20 cellular contexts compared by ENCODE assay signal in the genomic region with DNA sequence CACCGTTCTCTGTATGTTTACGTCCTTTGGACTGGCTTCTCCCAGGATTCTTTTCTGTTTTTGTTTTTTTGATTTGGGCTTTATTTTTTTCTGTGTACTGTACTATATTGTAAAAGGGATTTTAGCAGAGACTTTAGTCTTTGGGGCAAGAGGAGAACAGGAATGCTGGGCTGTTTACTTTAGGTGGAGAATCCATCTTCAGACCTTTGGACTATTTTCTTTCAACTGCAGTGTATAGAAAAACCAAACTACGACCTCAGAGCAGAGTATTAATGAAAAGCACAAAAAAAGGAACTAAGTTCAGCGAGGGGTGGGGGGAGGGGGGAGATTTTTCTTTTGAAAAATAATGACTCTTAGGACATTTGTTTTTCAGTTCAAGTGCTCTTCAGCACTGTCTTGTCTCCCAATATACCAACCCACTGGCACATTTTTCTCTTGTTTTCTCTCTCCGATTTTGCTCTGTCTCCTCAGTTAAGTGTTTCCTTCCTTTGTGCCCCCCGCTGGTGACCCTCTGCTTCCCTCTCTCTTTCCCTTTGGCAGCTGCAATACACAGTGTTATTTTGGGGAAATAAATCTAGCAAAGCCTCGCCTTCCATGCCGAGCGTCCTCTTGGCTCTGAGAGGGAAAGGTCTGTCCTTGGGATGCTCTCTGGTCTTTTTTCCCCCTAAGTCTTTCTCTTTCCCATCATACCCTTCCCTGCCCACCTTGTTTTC. TPM values are rescaled to one million over a fixed set of nuclear protein-coding genes. Genes with fewer than 3 reads are reported as not detected.
DNase-seq lines count a peak whose midpoint lies in the region; ATAC-seq, FAIRE-seq and TF ChIP-seq lines count a peak whose summit lies in the region.
"Had no signal": no experiment of that assay in that cellular context is flagged by ENCODE, and none has a peak within 500 bp of the region (broad histone marks: within the 10 kb centered on the region; RNA-seq: fewer than 3 reads in every experiment).

No MANE protein-coding gene starts in this region.

- peaks cover 2% of the 10 kb centered on the region; the same call in 1 of the 2 replicates for H3K79me1 ChIP-seq in H1 (ENCODE audit: low read depth, low read length)
- no peaks in the 10 kb centered on the region for H3K79me1 ChIP-seq in mesendoderm (ENCODE audit: low read length)

- no peak overlapping the region for H4K5ac ChIP-seq in H1 (ENCODE audit: insufficient read length, low read depth, low read length)
- no peak overlapping the region for H4K5ac ChIP-seq in mesendoderm (ENCODE audit: low read length)

- H3K27ac ChIP-seq in H1 (ENCODE audit: low read depth, low read length): no peak overlapping the region
- no peak overlapping the region for H3K27ac ChIP-seq in mesendoderm (ENCODE audit: low read depth, low read length)
- H3K27ac ChIP-seq: gastrocnemius medialis, suprapubic skin had no signal

- peaks cover 38% of the 10 kb centered on the region for H3K4me1 Mint-ChIP-seq in T-helper 2 cell treated with Interferon-gamma antibody and Interleukin-4, amounts not matched to agents 5 μg/mL and 100 μg/mL, for 36 hours (ENCODE audit: low read depth)
- peaks cover 8 to 12% of the 10 kb centered on the region in 2 donors for H3K4me1 Mint-ChIP-seq in stimulated activated naive B cell treated with anti-CD40 and anti-IgM and Interleukin-4, amounts not matched to agents 10 μg/mL and 1 μg/mL and 100 μg/mL, for 72 hours

- H3K27ac Mint-ChIP-seq in T-helper 2 cell treated with Interferon-gamma antibody and Interleukin-4, amounts not matched to agents 5 μg/mL and 100 μg/mL, for 36 hours: peak overlapping the region; percentile 14
- peak overlapping the region; percentile 33 for H3K27ac Mint-ChIP-seq in stimulated activated naive B cell treated with anti-CD40 and anti-IgM and Interleukin-4, amounts not matched to agents 10 μg/mL and 1 μg/mL and 100 μg/mL, for 72 hours
- H3K27ac Mint-ChIP-seq: activated CD8-positive, alpha-beta memory T cell treated with anti-CD3 and anti-CD28 coated beads, Interleukin-2, amount 10 ng/mL, durations not matched to agents 7 days and 5 days; activated naive CD4-positive, alpha-beta T cell treated with anti-CD3 and anti-CD28 coated beads for 36 hours had no signal

- H3K23ac ChIP-seq in H1 (ENCODE audit: insufficient read length): no peak overlapping the region
- no peak overlapping the region for H3K23ac ChIP-seq in mesendoderm (ENCODE audit: low read length)

- WGBS in H1 (ENCODE audit: extremely low coverage in 1 of 2, insufficient coverage in 1 of 2, insufficient read length in 1 of 2, insufficient replicate concordance in 2 of 2, low coverage in 1 of 2, low lambda C conversion rate in 2 of 2, missing lambda C conversion rate in 1 of 2), 2 experiments: 88% methylated on average over 9 of the region's 9 CpGs; no CpG with 5 or more reads in 1 of the 2 experiments
- no CpG with 5 or more reads among the region's 9 CpGs for WGBS in mesendoderm (ENCODE audit: extremely low coverage, insufficient coverage, low lambda C conversion rate)

- H3K56ac ChIP-seq in H1 (replicated peaks; ENCODE audit: insufficient read length, low read depth, low read length) (no peak overlapping the region), mesendoderm (ENCODE audit: low read length) (no peak overlapping the region)

- peaks cover 1 to 4% of the 10 kb centered on the region in 2 experiments for H4K20me1 ChIP-seq in H1 (replicated peaks in 1 of 2; ENCODE audit: control insufficient read depth in 1 of 2, insufficient read depth in 2 of 2, low read length in 2 of 2)

- no peak overlapping the region for H3K14ac ChIP-seq in H1 (ENCODE audit: insufficient read length)

- no peak overlapping the region for H2BK5ac ChIP-seq in H1 (ENCODE audit: low read depth, low read length)
- H2BK5ac ChIP-seq in mesendoderm (ENCODE audit: low read length): no peak overlapping the region

- TF ChIP-seq POLR2A in H1 (IDR thresholded peaks at IDR 0.05; ENCODE audit: control extremely low read depth in 1 of 2, low read depth in 2 of 2, low read length in 2 of 2): no peak

- POLR2A ChIA-PET in H1 (lab: Charles Lee; ENCODE audit: partially characterized antibody): interaction anchor here (1.0 to 1.8 kb wide), 3 partner anchors 15 to 35 kb away, joined by 3 to 4 read pairs (median 3); no protein-coding TSS in a partner anchor

- H2BK20ac ChIP-seq in H1 (ENCODE audit: low read length): no peak overlapping the region

- no peak overlapping the region for H4K91ac ChIP-seq in H1 (replicated peaks; ENCODE audit: insufficient read length, low read length)

- no peak for DNase-seq in T-helper 2 cell treated with Interferon-gamma antibody and Interleukin-4, amounts not matched to agents 5 μg/mL and 100 μg/mL, for 36 hours (ENCODE audit: low spot score)
- no peak for DNase-seq in T-helper 2 cell
- DNase-seq in NCI-H345 treated with DMSO at 0.1 percent for 48 hours (lab: John Stamatoyannopoulos, UW; ENCODE audit: unreplicated experiment): peak; percentile 47
- no peak for DNase-seq in H1 (ENCODE audit: low read depth in 1 of 2, low spot score in 2 of 2)
- DNase-seq in stimulated activated naive B cell treated with anti-CD40 and anti-IgM and Interleukin-4, amounts not matched to agents 10 μg/mL and 1 μg/mL and 100 μg/mL, for 72 hours: no peak
- DNase-seq in NCI-H510A treated with DMSO at 0.1 percent for 48 hours (lab: John Stamatoyannopoulos, UW): no peak
- DNase-seq in mesendoderm: no peak
- DNase-seq in NCI-H524 treated with DMSO at 0.1 percent for 48 hours (lab: John Stamatoyannopoulos, UW): no peak
- DNase-seq: activated CD8-positive, alpha-beta memory T cell treated with anti-CD3 and anti-CD28 coated beads, Interleukin-2, amount 10 ng/mL, durations not matched to agents 7 days and 5 days; activated naive CD4-positive, alpha-beta T cell treated with anti-CD3 and anti-CD28 coated beads for 36 hours; gastrocnemius medialis; mucosa of descending colon; NCI-H1105 treated with DMSO at 0.1 percent for 48 hours; NCI-H510A; posterior cingulate gyrus; stimulated activated CD4-positive, alpha-beta T cell treated with anti-CD3 and anti-CD28 coated beads, Interleukin-15, amount 100 ng/mL, for 24 hours; T1000 had no signal

- CTCF ChIA-PET in H1 (lab: Charles Lee; ENCODE audit: partially characterized antibody): interaction anchor here (0.9 to 4.3 kb wide), 15 partner anchors 8 to 267 kb away, joined by 3 to 30 read pairs (median 4); a partner anchor contains a TSS

- H3K4me2 ChIP-seq in H1 (ENCODE audit: insufficient read depth in 1 of 2, low read depth in 2 of 2, low read length in 2 of 2) (no peak overlapping the region), mesendoderm (ENCODE audit: low read length) (no peak overlapping the region)

- TF ChIP-seq RAD21 in H1 (IDR thresholded peaks at IDR 0.05 in 1 of 2, conservative IDR thresholded peaks at IDR 0.05 in 1 of 2; ENCODE audit: low read depth in 2 of 2, low read length in 2 of 2): peak; percentile 14 to 28; a peak in 1 of 4 replicates

- no peak overlapping the region for H2BK15ac ChIP-seq in H1 (ENCODE audit: low read length)
- H2BK15ac ChIP-seq in mesendoderm (replicated peaks; ENCODE audit: low read depth): no peak overlapping the region

- H3K79me2 ChIP-seq in H1 (ENCODE audit: control insufficient read depth in 1 of 2, insufficient read depth in 2 of 2, low read length in 2 of 2) (no peaks in the 10 kb centered on the region), mesendoderm (ENCODE audit: control insufficient read depth, insufficient read depth, low read length) (no peaks in the 10 kb centered on the region)

- no peak for TF ChIP-seq EP300 in H1 (IDR thresholded peaks at IDR 0.05; ENCODE audit: borderline replicate concordance in 1 of 2, low read depth in 2 of 2, low read length in 2 of 2)

- H3K4me3 Mint-ChIP-seq in T-helper 2 cell treated with Interferon-gamma antibody and Interleukin-4, amounts not matched to agents 5 μg/mL and 100 μg/mL, for 36 hours: no peak overlapping the region
- H3K4me3 Mint-ChIP-seq in stimulated activated naive B cell treated with anti-CD40 and anti-IgM and Interleukin-4, amounts not matched to agents 10 μg/mL and 1 μg/mL and 100 μg/mL, for 72 hours: no peak overlapping the region
- H3K4me3 Mint-ChIP-seq: activated CD8-positive, alpha-beta memory T cell treated with anti-CD3 and anti-CD28 coated beads, Interleukin-2, amount 10 ng/mL, durations not matched to agents 7 days and 5 days; activated naive CD4-positive, alpha-beta T cell treated with anti-CD3 and anti-CD28 coated beads for 36 hours had no signal

- no peak for FAIRE-seq in H1 (lab: Jason Lieb, UNC)
- FAIRE-seq: bronchial epithelial cell, HTR-8/SVneo had no signal

- H3K18ac ChIP-seq in H1 (ENCODE audit: extremely low read depth, low read length) (no peak overlapping the region), mesendoderm (ENCODE audit: low read length) (no peak overlapping the region)

- H3K9me3 Mint-ChIP-seq in T-helper 2 cell treated with Interferon-gamma antibody and Interleukin-4, amounts not matched to agents 5 μg/mL and 100 μg/mL, for 36 hours: no peaks in the 10 kb centered on the region
- no peaks in the 10 kb centered on the region for H3K9me3 Mint-ChIP-seq in stimulated activated naive B cell treated with anti-CD40 and anti-IgM and Interleukin-4, amounts not matched to agents 10 μg/mL and 1 μg/mL and 100 μg/mL, for 72 hours
- H3K9me3 Mint-ChIP-seq: activated naive CD4-positive, alpha-beta T cell treated with anti-CD3 and anti-CD28 coated beads for 36 hours had no signal

- H3K27me3 ChIP-seq in H1 (replicated peaks in 1 of 4; ENCODE audit: control insufficient read depth in 3 of 4, extremely low read depth in 1 of 4, insufficient read depth in 3 of 4, low read length in 3 of 4) (no peaks in the 10 kb centered on the region), mesendoderm (ENCODE audit: insufficient read depth, low read length, poor library complexity) (no peaks in the 10 kb centered on the region)
- H3K27me3 ChIP-seq: gastrocnemius medialis, suprapubic skin had no signal

- no peaks in the 10 kb centered on the region for H3K23me2 ChIP-seq in H1 (ENCODE audit: low read depth, low read length)

- no peak for ATAC-seq in stimulated activated naive B cell treated with anti-CD40 and anti-IgM and Interleukin-4, amounts not matched to agents 10 μg/mL and 1 μg/mL and 100 μg/mL, for 72 hours (replicated peaks)
- ATAC-seq: activated CD8-positive, alpha-beta memory T cell treated with anti-CD3 and anti-CD28 coated beads, Interleukin-2, amount 10 ng/mL, durations not matched to agents 7 days and 5 days; gastrocnemius medialis; mucosa of descending colon had no signal

- H3K27me3 Mint-ChIP-seq in T-helper 2 cell treated with Interferon-gamma antibody and Interleukin-4, amounts not matched to agents 5 μg/mL and 100 μg/mL, for 36 hours (ENCODE audit: low read depth): no peaks in the 10 kb centered on the region
- no peaks in the 10 kb centered on the region for H3K27me3 Mint-ChIP-seq in stimulated activated naive B cell treated with anti-CD40 and anti-IgM and Interleukin-4, amounts not matched to agents 10 μg/mL and 1 μg/mL and 100 μg/mL, for 72 hours
- H3K27me3 Mint-ChIP-seq: activated CD8-positive, alpha-beta memory T cell treated with anti-CD3 and anti-CD28 coated beads, Interleukin-2, amount 10 ng/mL, durations not matched to agents 7 days and 5 days had no signal

- H2AK5ac ChIP-seq in H1 (ENCODE audit: low read depth, low read length): no peak overlapping the region
- H2AK5ac ChIP-seq in mesendoderm (ENCODE audit: low read length): no peak overlapping the region

- H3K4me1 ChIP-seq in H1 (replicated peaks in 1 of 4; ENCODE audit: control insufficient read depth in 3 of 4, insufficient read depth in 4 of 4, low read length in 3 of 4) (peaks cover 0 to 1% (median 0%) of the 10 kb centered on the region in 4 experiments; a peak in 3 of 7 replicates), mesendoderm (ENCODE audit: control insufficient read depth, low read depth, low read length) (no peaks in the 10 kb centered on the region)
- H3K4me1 ChIP-seq: suprapubic skin had no signal

- H2BK120ac ChIP-seq in H1 (replicated peaks; ENCODE audit: low read depth, low read length): no peak overlapping the region
- H2BK120ac ChIP-seq in mesendoderm (ENCODE audit: low read depth, low read length): no peak overlapping the region

- H4K8ac ChIP-seq in H1 (ENCODE audit: extremely low read depth, insufficient read depth, low read length) (no peak overlapping the region), mesendoderm (ENCODE audit: low read depth, low read length) (no peak overlapping the region)

- H2AFZ ChIP-seq in H1 (ENCODE audit: low read length): no peak overlapping the region

- peaks cover 31% of the 10 kb centered on the region for H3K36me3 Mint-ChIP-seq in T-helper 2 cell treated with Interferon-gamma antibody and Interleukin-4, amounts not matched to agents 5 μg/mL and 100 μg/mL, for 36 hours (ENCODE audit: low read depth)
- peaks cover 9 to 16% of the 10 kb centered on the region in 2 donors for H3K36me3 Mint-ChIP-seq in stimulated activated naive B cell treated with anti-CD40 and anti-IgM and Interleukin-4, amounts not matched to agents 10 μg/mL and 1 μg/mL and 100 μg/mL, for 72 hours
- H3K36me3 Mint-ChIP-seq: activated CD8-positive, alpha-beta memory T cell treated with anti-CD3 and anti-CD28 coated beads, Interleukin-2, amount 10 ng/mL, durations not matched to agents 7 days and 5 days had no signal

- peak in 2 of 3 experiments; percentile 8 to 23; a peak in 1 of 4 replicates for TF ChIP-seq CTCF in H1 (IDR thresholded peaks at IDR 0.05; ENCODE audit: control extremely low read depth in 1 of 3, insufficient read depth in 1 of 3, low read depth in 1 of 3, low read length in 3 of 3)

- H3K9ac ChIP-seq in H1 (replicated peaks in 1 of 4; ENCODE audit: extremely low read depth in 1 of 4, low read depth in 3 of 4, low read length in 3 of 4) (no peak overlapping the region), mesendoderm (ENCODE audit: low read length) (no peak overlapping the region)

- peaks cover 4 to 21% (median 17%) of the 10 kb centered on the region in 4 experiments; a peak in 7 of 8 replicates for H3K36me3 ChIP-seq in H1 (ENCODE audit: control insufficient read depth in 2 of 4, insufficient read depth in 4 of 4, low read length in 3 of 4)
- H3K36me3 ChIP-seq in mesendoderm (ENCODE audit: control insufficient read depth, insufficient read depth, low read length): peaks cover 7% of the 10 kb centered on the region

- H3K4me3 ChIP-seq in H1 (ENCODE audit: extremely low read depth in 1 of 4, insufficient read depth in 2 of 4, low read depth in 3 of 4, low read length in 4 of 4): no peak overlapping the region
- no peak overlapping the region for H3K4me3 ChIP-seq in mesendoderm (ENCODE audit: low read length)
- H3K4me3 ChIP-seq: gastrocnemius medialis, mucosa of descending colon, suprapubic skin had no signal

- H2BK12ac ChIP-seq in H1 (ENCODE audit: low read depth, low read length): no peak overlapping the region

- H3K4ac ChIP-seq in H1 (replicated peaks; ENCODE audit: insufficient read length, low read depth, low read length) (no peak overlapping the region), mesendoderm (ENCODE audit: low read depth, low read length) (no peak overlapping the region)

- H3K9me3 ChIP-seq in H1 (ENCODE audit: insufficient read depth in 2 of 2, low read depth in 1 of 2, low read length in 1 of 2): no peaks in the 10 kb centered on the region
- H3K9me3 ChIP-seq: gastrocnemius medialis, mucosa of descending colon, suprapubic skin had no signal

RNA-seq across cellular contexts. Expression of a gene that starts 44.9 kb away (rescaled TPM):
- total RNA-seq in H1 (2021; fragmentation: NEBNext Ultra II Directional; extraction: Animal tissue kit (Norgen Biotek cat#: 25700)): 17.1 and 17.7 TPM in 2 replicates
- 11.3 and 11.4 TPM in 2 replicates for polyA plus RNA-seq in H1 (2011; rRNA removed)
- polyA plus RNA-seq in H1 (2011; cell fraction: cytosol; rRNA removed): 15.8 TPM
- 42.6 TPM for polyA plus RNA-seq in H1 (2011; cell fraction: nucleus; rRNA removed)
- polyA plus RNA-seq in H1 (2012, experiment 1 of 2): 15.5 to 21.6 TPM (median 16.7 TPM) in 4 replicates
- 8.1 TPM for polyA plus RNA-seq in H1 (2012, experiment 2 of 2)
- polyA plus RNA-seq in H1 (2013, experiment 1 of 2): 13.1 TPM
- 13.4 TPM for polyA plus RNA-seq in H1 (2013, experiment 2 of 2)
- 14.4 and 16.6 TPM in 2 replicates for polyA minus RNA-seq in H1 (2011; rRNA and poly(A)+ RNA removed)
- polyA minus RNA-seq in H1 (2011; cell fraction: cytosol; rRNA and poly(A)+ RNA removed): 8.4 TPM
- 26.4 TPM for polyA minus RNA-seq in H1 (2011; cell fraction: nucleus; rRNA and poly(A)+ RNA removed)
- 9.3 TPM for polyA plus RNA-seq in mesendoderm (2013, experiment 1 of 2)
- polyA plus RNA-seq in mesendoderm (2013, experiment 2 of 2): 9.1 TPM
